8 cellular contexts compared by ENCODE assay signal in genomic region chr16:80580109-80580832, GRCh38. TPM values are rescaled to one million over a fixed set of nuclear protein-coding genes. Genes with fewer than 3 reads are reported as not detected.
DNase-seq lines count a peak whose midpoint lies in the region; ATAC-seq and TF ChIP-seq lines count a peak whose summit lies in the region.

No MANE protein-coding gene starts in this region.

- peak; percentile 24 for DNase-seq in T-helper 22 cell (ENCODE audit: low read depth)
- peak; percentile 59 for DNase-seq in central memory CD4-positive, alpha-beta T cell
- DNase-seq in stimulated activated CD8-positive, alpha-beta memory T cell treated with anti-CD3 and anti-CD28 coated beads, Interleukin-7, amount 100 ng/mL, for 24 hours (ENCODE audit: low read depth): peak; percentile 31
- DNase-seq in HUDEP-2 (lab: John Stamatoyannopoulos, UW; ENCODE audit: unreplicated experiment in 76 of 76): no peak
- DNase-seq in glomerular visceral epithelial cell (ENCODE audit: extremely low spot score): no peak
- no peak for DNase-seq in ureter (ENCODE audit: low spot score)

- ATAC-seq in HG02588 (IDR thresholded peaks at IDR 0.05; ENCODE audit: unreplicated experiment): peak; percentile 87

- TF ChIP-seq CTCF in GM12873 (IDR thresholded peaks at IDR 0.05; ENCODE audit: insufficient read depth, low read depth, low read length, missing control alignments): peak; percentile 46

RNA-seq across cellular contexts. Expression of gene DYNLRB2, which starts 39.5 kb away (rescaled TPM):
- 4.8 TPM for total RNA-seq in ureter

Comparison
In these comparisons a context has a peak if more than half of its experiments do, and no peak if none do; other contexts are left out.
1. DNase-seq: peak in T-helper 22 cell (single experiment), central memory CD4-positive, alpha-beta T cell (single experiment) and stimulated activated CD8-positive, alpha-beta memory T cell treated with anti-CD3 and anti-CD28 coated beads, Interleukin-7, amount 100 ng/mL, for 24 hours (single experiment); none in HUDEP-2 (0 of 76), glomerular visceral epithelial cell (single experiment) and ureter (single experiment).